In the genomic region with DNA sequence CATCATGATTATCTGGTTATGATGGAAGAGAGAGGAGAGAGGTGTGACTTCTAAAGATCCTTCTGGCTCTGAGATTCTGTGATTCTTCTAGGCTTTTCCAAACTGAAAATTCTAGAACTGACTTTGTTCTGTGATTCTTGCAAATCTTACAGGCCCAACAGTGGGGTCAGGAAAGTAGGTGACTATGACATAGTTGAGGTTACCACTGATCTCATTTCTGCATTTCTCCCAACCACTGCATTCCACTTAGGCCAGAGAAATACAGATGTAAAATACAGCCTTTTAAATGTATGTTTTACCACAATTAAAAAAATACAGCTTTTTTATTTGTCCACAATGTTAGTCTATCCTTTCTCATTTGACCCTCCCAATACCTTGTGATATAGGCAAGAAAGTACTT, we compare ENCODE assay signal across 12 cellular contexts.
DNase-seq lines count a peak whose midpoint lies in the region; ATAC-seq and TF ChIP-seq lines count a peak whose summit lies in the region.
"Had no signal": no experiment of that assay in that cellular context is flagged by ENCODE, and none has a peak within 500 bp of the region (broad histone marks: within the 10 kb centered on the region; RNA-seq: fewer than 3 reads in every experiment).

No MANE protein-coding gene starts in this region.

- CTCF ChIA-PET in CD8-positive, alpha-beta memory T cell (lab: Charles Lee), result interaction anchor here (1.1 to 2.5 kb wide), 3 partner anchors 85 to 133 kb away, joined by 3 to 9 read pairs (median 9); no protein-coding TSS in a partner anchor

- no peaks in the 10 kb centered on the region for H3K9me2 ChIP-seq in MM.1S (replicated peaks; ENCODE audit: insufficient read depth, low read length)

- H3K79me2 ChIP-seq in MM.1S (ENCODE audit: low read length), result peaks cover 87% of the 10 kb centered on the region

- H3K27me3 ChIP-seq in CD8-positive, alpha-beta memory T cell (ENCODE audit: insufficient read depth, low read length, poor library complexity, severe bottlenecking), result no peaks in the 10 kb centered on the region
- no peaks in the 10 kb centered on the region for H3K27me3 ChIP-seq in MM.1S (replicated peaks; ENCODE audit: insufficient read depth, low read length)

- no peaks in the 10 kb centered on the region for H3K27me3 Mint-ChIP-seq in CD8-positive, alpha-beta memory T cell
- H3K27me3 Mint-ChIP-seq: IgD-negative memory B cell had no signal

- no peak overlapping the region for H2AFZ ChIP-seq in MM.1S (ENCODE audit: low read length)

- H3K9me3 ChIP-seq in CD8-positive, alpha-beta memory T cell (ENCODE audit: low read length), result no peaks in the 10 kb centered on the region
- H3K9me3 ChIP-seq in MM.1S (replicated peaks; ENCODE audit: insufficient read depth, low read length), result no peaks in the 10 kb centered on the region

- no peak overlapping the region for H3K4me3 ChIP-seq in CD8-positive, alpha-beta memory T cell (ENCODE audit: low read length)
- no peak overlapping the region for H3K4me3 ChIP-seq in MM.1S (ENCODE audit: low read length)
- H3K4me3 ChIP-seq in choroid plexus epithelial cell (ENCODE audit: low read depth, low read length), result no peak overlapping the region
- no peak overlapping the region for H3K4me3 ChIP-seq in coronary artery

- H3F3A ChIP-seq in MM.1S (ENCODE audit: insufficient read depth, low read length), result 0 out of 2 replicates have a peak, but pooled peaks cover 2% of the 10 kb centered on the region

- peaks cover 77 to 97% (median 90%) of the 10 kb centered on the region in 3 donors for H3K4me1 Mint-ChIP-seq in CD8-positive, alpha-beta memory T cell

- DNase-seq in CD8-positive, alpha-beta memory T cell, result no peak
- DNase-seq in MM.1S, result peak; percentile 48
- DNase-seq in choroid plexus epithelial cell (ENCODE audit: low read depth), result peak; percentile 98
- peak; percentile 85 for DNase-seq in renal cortical epithelial cell (ENCODE audit: low read depth)
- DNase-seq in HK-2 (ENCODE audit: unreplicated experiment), result no peak
- no peak for DNase-seq in coronary artery (ENCODE audit: low spot score)
- DNase-seq: DMS79 treated with DMSO at 0.1 percent for 48 hours, NCI-H524 treated with DMSO at 0.1 percent for 48 hours, SW 1271 had no signal

- peaks cover 0 to 11% (median 5%) of the 10 kb centered on the region in 3 donors for H3K36me3 Mint-ChIP-seq in CD8-positive, alpha-beta memory T cell

- H3K36me3 ChIP-seq in CD8-positive, alpha-beta memory T cell (ENCODE audit: insufficient read depth, low read length), result no peaks in the 10 kb centered on the region
- no peaks in the 10 kb centered on the region for H3K36me3 ChIP-seq in MM.1S (replicated peaks; ENCODE audit: insufficient read depth, low read length)

- no peak for ATAC-seq in HG02678 (IDR thresholded peaks at IDR 0.05; ENCODE audit: unreplicated experiment)
- ATAC-seq in HG03139 (IDR thresholded peaks at IDR 0.05; ENCODE audit: unreplicated experiment), result no peak

- H3K27ac Mint-ChIP-seq in CD8-positive, alpha-beta memory T cell, result peak overlapping the region in 7 of 8 donors; percentile 48 to 93 (median 84)
- H3K27ac Mint-ChIP-seq: IgD-negative memory B cell had no signal

- H3K27ac ChIP-seq in CD8-positive, alpha-beta memory T cell (ENCODE audit: low read depth, low read length), result no peak overlapping the region
- H3K27ac ChIP-seq in MM.1S (ENCODE audit: low read length), result peak overlapping the region; percentile 11; the same call in 1 of the 2 replicates
- H3K27ac ChIP-seq in coronary artery, result peak overlapping the region in 1 of 2 donors; percentile 43

- TF ChIP-seq CTCF in MM.1S (IDR thresholded peaks at IDR 0.05; ENCODE audit: low read length) (no peak), choroid plexus epithelial cell (conservative IDR thresholded peaks at IDR 0.05; ENCODE audit: low read depth, low read length) (no peak), coronary artery (IDR thresholded peaks at IDR 0.05) (no peak)

- H3K4me1 ChIP-seq in CD8-positive, alpha-beta memory T cell (ENCODE audit: insufficient read depth, low read length), result peaks cover 65% of the 10 kb centered on the region
- H3K4me1 ChIP-seq in MM.1S (ENCODE audit: low read length), result peaks cover 20% of the 10 kb centered on the region

- peak overlapping the region in 1 of 7 donors; percentile 47 for H3K4me3 Mint-ChIP-seq in CD8-positive, alpha-beta memory T cell
- H3K4me3 Mint-ChIP-seq: IgD-negative memory B cell had no signal

- H3K4me2 ChIP-seq in MM.1S (ENCODE audit: low read depth, low read length), result peak overlapping the region; percentile 1; the same call in 1 of the 2 replicates

- POLR2A ChIA-PET in CD8-positive, alpha-beta memory T cell (lab: Charles Lee), result no interaction called here

- H4K20me1 ChIP-seq in MM.1S (ENCODE audit: insufficient read depth, low read length), result no peaks in the 10 kb centered on the region

- peaks cover 0 to under 1% (median 0%) of the 10 kb centered on the region in 5 donors for H3K9me3 Mint-ChIP-seq in CD8-positive, alpha-beta memory T cell
- H3K9me3 Mint-ChIP-seq: IgD-negative memory B cell had no signal

- no peak overlapping the region for H3K9ac ChIP-seq in MM.1S (ENCODE audit: low read length)

Comparison
In these comparisons a context has a peak if more than half of its experiments do, and no peak if none do; other contexts are left out.
1. DNase-seq: peak in MM.1S (single experiment), choroid plexus epithelial cell (single experiment) and renal cortical epithelial cell (single experiment); none in CD8-positive, alpha-beta memory T cell (0 of 5), HK-2 (single experiment) and coronary artery (single experiment).